Comparison of ENCODE assay signal across 1 cellular context in the genomic region with DNA sequence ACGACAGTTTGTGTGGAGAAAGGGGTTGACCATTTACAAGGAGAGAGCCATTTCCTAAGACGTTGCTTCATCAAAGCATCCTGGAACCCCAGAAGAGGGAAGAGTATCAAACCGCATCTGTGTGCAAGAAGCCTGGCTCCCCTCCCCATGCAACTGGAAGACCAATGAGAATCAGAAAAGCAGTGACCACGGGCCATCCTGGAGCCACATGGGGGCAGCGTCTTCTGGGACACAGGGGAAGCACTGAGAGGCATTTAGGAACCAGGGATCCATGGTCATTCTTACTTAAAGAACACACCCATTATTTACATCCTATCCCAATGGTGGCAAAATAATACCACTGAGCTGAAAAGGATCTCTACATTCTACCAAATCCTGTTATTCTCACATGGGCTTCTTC.
TF ChIP-seq lines count a peak whose summit lies in the region.

No MANE protein-coding gene starts in this region.

TF ChIP-seq in WTC11, 78 proteins besides CTCF, POLR2A, EP300 and RAD21 (continued from another document):
- no peak for TF ChIP-seq AFF4 (CRISPR knock-in tag; IDR thresholded peaks at IDR 0.05; ENCODE audit: borderline replicate concordance)
- TF ChIP-seq PRRX2 (CRISPR knock-in tag; IDR thresholded peaks at IDR 0.05): no peak
- no peak for TF ChIP-seq NR3C1 (CRISPR knock-in tag; conservative IDR thresholded peaks at IDR 0.05; ENCODE audit: low read depth)
- no peak for TF ChIP-seq SMAD4 (CRISPR knock-in tag; IDR thresholded peaks at IDR 0.05)
- no peak for TF ChIP-seq MAX (CRISPR knock-in tag; IDR thresholded peaks at IDR 0.05)
- no peak for TF ChIP-seq MXD4 (CRISPR knock-in tag; IDR thresholded peaks at IDR 0.05; ENCODE audit: borderline replicate concordance)
- TF ChIP-seq ZNF219 (CRISPR knock-in tag; IDR thresholded peaks at IDR 0.05; ENCODE audit: borderline replicate concordance): no peak
- no peak for TF ChIP-seq IRF1 (CRISPR knock-in tag; IDR thresholded peaks at IDR 0.05)
- no peak for TF ChIP-seq CDX4 (CRISPR knock-in tag; IDR thresholded peaks at IDR 0.05; ENCODE audit: borderline replicate concordance)
